8 cellular contexts compared by ENCODE assay signal in genomic region chr17:7922499-7923289, GRCh38. TPM values are rescaled to one million over a fixed set of nuclear protein-coding genes. Genes with fewer than 3 reads are reported as not detected.
DNase-seq lines count a peak whose midpoint lies in the region; ATAC-seq lines count a peak whose summit lies in the region.

No MANE protein-coding gene starts in this region.

- H4K8ac ChIP-seq in trophoblast cell (ENCODE audit: low read depth, low read length), result peak overlapping the region; percentile 90

- H3K9me3 Mint-ChIP-seq in activated naive CD8-positive, alpha-beta T cell treated with anti-CD3 and anti-CD28 coated beads, Interleukin-2, amount 10 ng/mL, durations not matched to agents 7 days and 5 days, result no peaks in the 10 kb centered on the region

- peak overlapping the region; percentile 23 for H3K4me3 ChIP-seq in trophoblast cell (ENCODE audit: low read depth, low read length)

- H3K27ac ChIP-seq in trophoblast cell (ENCODE audit: low read depth, low read length) (no peak overlapping the region), temporal lobe (ENCODE audit: low read depth, low read length) (peak overlapping the region; percentile 39)

- H3K18ac ChIP-seq in trophoblast cell (ENCODE audit: low read length), result peak overlapping the region; percentile 2

- peaks cover 15% of the 10 kb centered on the region for H3K4me1 Mint-ChIP-seq in activated naive CD8-positive, alpha-beta T cell treated with anti-CD3 and anti-CD28 coated beads, Interleukin-2, amount 10 ng/mL, durations not matched to agents 7 days and 5 days

- H3K27me3 Mint-ChIP-seq in activated naive CD8-positive, alpha-beta T cell treated with anti-CD3 and anti-CD28 coated beads, Interleukin-2, amount 10 ng/mL, durations not matched to agents 7 days and 5 days, result no peaks in the 10 kb centered on the region

- peak overlapping the region; percentile 4 for H3K14ac ChIP-seq in trophoblast cell (ENCODE audit: low read length)

- WGBS in trophoblast cell (ENCODE audit: extremely low coverage, insufficient coverage, insufficient read length), result no CpG with 5 or more reads among the region's 42 CpGs

- H3K4me1 ChIP-seq in trophoblast cell (ENCODE audit: control insufficient read depth in 1 of 2, insufficient read depth in 2 of 2, low read length in 2 of 2), result peaks cover 0 to 10% of the 10 kb centered on the region in 2 experiments

- peak overlapping the region; percentile 69 for H2AFZ ChIP-seq in trophoblast cell (ENCODE audit: insufficient read depth, low read length, poor library complexity)

- peaks cover 5% of the 10 kb centered on the region for H3K79me1 ChIP-seq in trophoblast cell (ENCODE audit: low read length)

- H3K9me3 ChIP-seq in trophoblast cell (ENCODE audit: insufficient read depth, low read depth, low read length), result no peaks in the 10 kb centered on the region

- no peak overlapping the region for H3K23ac ChIP-seq in trophoblast cell (ENCODE audit: low read length)

- intact Hi-C loops in cardiac septum (cut with DNase I), result no loop called here

- peak overlapping the region; percentile 39 for H2AK5ac ChIP-seq in trophoblast cell (ENCODE audit: low read length)

- peaks cover 3% of the 10 kb centered on the region for H3K27me3 ChIP-seq in trophoblast cell (ENCODE audit: insufficient read depth, low read length)

- H3K36me3 ChIP-seq in trophoblast cell (ENCODE audit: control insufficient read depth in 1 of 2, insufficient read depth in 2 of 2, low read length in 2 of 2), result no peaks in the 10 kb centered on the region

- H4K91ac ChIP-seq in trophoblast cell (ENCODE audit: low read depth, low read length), result peak overlapping the region; percentile 51

- no peak overlapping the region for H3K4ac ChIP-seq in trophoblast cell (ENCODE audit: low read depth, low read length)

- H2BK5ac ChIP-seq in trophoblast cell (ENCODE audit: low read depth, low read length, poor library complexity), result no peak overlapping the region

- H3K9ac ChIP-seq in trophoblast cell (ENCODE audit: low read length), result no peak overlapping the region

- peak overlapping the region; percentile 68 for H3K4me2 ChIP-seq in trophoblast cell (ENCODE audit: low read length)

- peaks cover 4% of the 10 kb centered on the region for H3K36me3 Mint-ChIP-seq in activated naive CD8-positive, alpha-beta T cell treated with anti-CD3 and anti-CD28 coated beads, Interleukin-2, amount 10 ng/mL, durations not matched to agents 7 days and 5 days

- peak overlapping the region; percentile 84 for H3K27ac Mint-ChIP-seq in activated naive CD8-positive, alpha-beta T cell treated with anti-CD3 and anti-CD28 coated beads, Interleukin-2, amount 10 ng/mL, durations not matched to agents 7 days and 5 days

- H3K4me3 Mint-ChIP-seq in activated naive CD8-positive, alpha-beta T cell treated with anti-CD3 and anti-CD28 coated beads, Interleukin-2, amount 10 ng/mL, durations not matched to agents 7 days and 5 days, result peak overlapping the region; percentile 76

- peak overlapping the region; percentile 43 for H2BK12ac ChIP-seq in trophoblast cell (ENCODE audit: low read length)

- peak; percentile 95 for ATAC-seq in activated naive CD8-positive, alpha-beta T cell treated with anti-CD3 and anti-CD28 coated beads, Interleukin-2, amount 10 ng/mL, durations not matched to agents 7 days and 5 days (ENCODE audit: low read depth)
- ATAC-seq in HG03095 (IDR thresholded peaks at IDR 0.05; ENCODE audit: unreplicated experiment), result no peak
- no peak for ATAC-seq in GM18519 (IDR thresholded peaks at IDR 0.05; ENCODE audit: low FRiP score, unreplicated experiment)

- POLR2A ChIA-PET in activated naive CD8-positive, alpha-beta T cell treated with anti-CD3 and anti-CD28 coated beads, Interleukin-2, amount 10 ng/mL, durations not matched to agents 7 days and 5 days (lab: Charles Lee), result interaction anchor here (2.3 kb wide), 1 partner anchor 10 kb away, joined by 19 read pairs; the partner anchor contains the start of genes CNTROB and TRAPPC1

- DNase-seq in EH (ENCODE audit: low read depth) (peak; percentile 69), RPMI7951 (ENCODE audit: low read depth) (peak; percentile 75), cardiac septum (ENCODE audit: low spot score) (peak; percentile 92), trophoblast cell (peak; percentile 46 to 75)
- peak; percentile 85 for DNase-seq in activated naive CD8-positive, alpha-beta T cell treated with anti-CD3 and anti-CD28 coated beads, Interleukin-2, amount 10 ng/mL, durations not matched to agents 7 days and 5 days

- H3K79me2 ChIP-seq in trophoblast cell (ENCODE audit: control insufficient read depth, insufficient read depth, low read length, poor library complexity), result no peaks in the 10 kb centered on the region

- H4K12ac ChIP-seq in trophoblast cell (ENCODE audit: low read depth, low read length), result peak overlapping the region; percentile 50

- H2BK120ac ChIP-seq in trophoblast cell (ENCODE audit: insufficient read depth, low read length, poor library complexity), result no peak overlapping the region

RNA-seq across cellular contexts. Expression of gene RNF227, which starts 6.6 kb away (rescaled TPM):
- 2.3 and 7.8 TPM in 2 replicates for total RNA-seq in RPMI7951 (2014; rRNA removed; shearing (Covaris generic))
- total RNA-seq in activated naive CD8-positive, alpha-beta T cell treated with anti-CD3 and anti-CD28 coated beads, Interleukin-2, amount 10 ng/mL, durations not matched to agents 7 days and 5 days, result 1 to 10 TPM; 4.5 to 5.5 TPM
- total RNA-seq in cardiac septum (1.00 TPM), temporal lobe (10.8 TPM)
- 0.31 and 0.32 TPM in 2 replicates for polyA plus RNA-seq in trophoblast cell (2013)

RNA-seq across cellular contexts. Expression of gene KCNAB3, which starts 7.0 kb away (rescaled TPM):
- 1.1 TPM in 2 replicates for total RNA-seq in RPMI7951 (2014; rRNA removed; shearing (Covaris generic))
- 10 to 100 TPM; 10.6 to 12.5 TPM for total RNA-seq in activated naive CD8-positive, alpha-beta T cell treated with anti-CD3 and anti-CD28 coated beads, Interleukin-2, amount 10 ng/mL, durations not matched to agents 7 days and 5 days
- 0.43 TPM for total RNA-seq in cardiac septum
- 0.86 and 1.0 TPM in 2 replicates for polyA plus RNA-seq in trophoblast cell (2013)
- total RNA-seq in temporal lobe, result 3.7 TPM

RNA-seq across cellular contexts. Expression of gene TRAPPC1, which starts 9.1 kb away (rescaled TPM):
- total RNA-seq in RPMI7951 (2014; rRNA removed; shearing (Covaris generic)), result 39.9 and 54.2 TPM in 2 replicates
- total RNA-seq in activated naive CD8-positive, alpha-beta T cell treated with anti-CD3 and anti-CD28 coated beads, Interleukin-2, amount 10 ng/mL, durations not matched to agents 7 days and 5 days, result 100 to 1,000 TPM; 222 to 237 TPM
- total RNA-seq in cardiac septum (114 TPM), temporal lobe (25.1 TPM)
- 179 and 180 TPM in 2 replicates for polyA plus RNA-seq in trophoblast cell (2013)

RNA-seq across cellular contexts. Expression of gene CNTROB, which starts 9.3 kb away (rescaled TPM):
- total RNA-seq in RPMI7951 (2014; rRNA removed; shearing (Covaris generic)), result 19.6 and 23.2 TPM in 2 replicates
- 10 to 100 TPM; 57.3 to 62.7 TPM for total RNA-seq in activated naive CD8-positive, alpha-beta T cell treated with anti-CD3 and anti-CD28 coated beads, Interleukin-2, amount 10 ng/mL, durations not matched to agents 7 days and 5 days
- total RNA-seq in cardiac septum, result 12.0 TPM
- polyA plus RNA-seq in trophoblast cell (2013), result 26.7 and 26.8 TPM in 2 replicates
- total RNA-seq in temporal lobe, result 17.5 TPM

RNA-seq across cellular contexts. Expression of gene CHD3, which starts 34.1 kb away (rescaled TPM):
- 20.3 and 30.8 TPM in 2 replicates for total RNA-seq in RPMI7951 (2014; rRNA removed; shearing (Covaris generic))
- total RNA-seq in activated naive CD8-positive, alpha-beta T cell treated with anti-CD3 and anti-CD28 coated beads, Interleukin-2, amount 10 ng/mL, durations not matched to agents 7 days and 5 days, result 100 to 1,000 TPM; 194 to 199 TPM
- total RNA-seq in cardiac septum (14.2 TPM), temporal lobe (285 TPM)
- polyA plus RNA-seq in trophoblast cell (2013), result 38.1 and 38.8 TPM in 2 replicates
